ENCODE assay signal across 29 cellular contexts in genomic region chr6:163725008-163725941, GRCh38.
DNase-seq lines count a peak whose midpoint lies in the region; ATAC-seq, FAIRE-seq and TF ChIP-seq lines count a peak whose summit lies in the region.
"Had no signal": no experiment of that assay in that cellular context is flagged by ENCODE, and none has a peak within 500 bp of the region (broad histone marks: within the 10 kb centered on the region; RNA-seq: fewer than 3 reads in every experiment).

No MANE protein-coding gene starts in this region.

- no peaks in the 10 kb centered on the region for H4K20me1 ChIP-seq in astrocyte (ENCODE audit: insufficient read depth, low read length)

- no peak overlapping the region for H3K4me3 ChIP-seq in astrocyte (ENCODE audit: insufficient read depth, low read depth, low read length)
- no peak overlapping the region for H3K4me3 ChIP-seq in sigmoid colon
- H3K4me3 ChIP-seq: PC-9, tibial nerve had no signal

- no peak overlapping the region for H3K9ac ChIP-seq in astrocyte (ENCODE audit: low read length)

- H3K27ac ChIP-seq in astrocyte (ENCODE audit: low read depth, low read length) (no peak overlapping the region), sigmoid colon (no peak overlapping the region)
- H3K27ac ChIP-seq: PC-9, tibial nerve had no signal

- no peaks in the 10 kb centered on the region for H3K36me3 ChIP-seq in astrocyte (ENCODE audit: insufficient read depth, low read length)
- no peaks in the 10 kb centered on the region for H3K36me3 ChIP-seq in sigmoid colon
- H3K36me3 ChIP-seq: tibial nerve had no signal

- intact Hi-C loops in sigmoid colon (cut with DNase I) = no loop called here

- H2AFZ ChIP-seq in astrocyte (ENCODE audit: low read depth, low read length) = peak overlapping the region; percentile 26
- H2AFZ ChIP-seq: PC-9 had no signal

- no peak overlapping the region for H3K27ac Mint-ChIP-seq in astrocyte (ENCODE audit: unreplicated experiment)
- H3K27ac Mint-ChIP-seq: activated T-cell treated with anti-CD3 and anti-CD28 coated beads, Interleukin-2, amount 50 U/mL, for 72 hours; naive thymus-derived CD4-positive, alpha-beta T cell; WTC11 had no signal

- TF ChIP-seq CTCF in astrocyte (IDR thresholded peaks at IDR 0.05; ENCODE audit: insufficient read depth, low read depth, low read length) = no peak
- TF ChIP-seq CTCF in sigmoid colon (IDR thresholded peaks at IDR 0.05) = no peak

- TF ChIP-seq POLR2A in sigmoid colon (IDR thresholded peaks at IDR 0.05) = no peak

- no peaks in the 10 kb centered on the region for H3K4me1 ChIP-seq in astrocyte (ENCODE audit: insufficient read depth, low read length)
- no peaks in the 10 kb centered on the region for H3K4me1 ChIP-seq in sigmoid colon

- TF ChIP-seq EP300 in sigmoid colon (IDR thresholded peaks at IDR 0.05) = no peak

- H3K9me3 Mint-ChIP-seq in astrocyte (ENCODE audit: unreplicated experiment) = no peaks in the 10 kb centered on the region
- H3K9me3 Mint-ChIP-seq: activated T-cell treated with anti-CD3 and anti-CD28 coated beads, Interleukin-2, amount 50 U/mL, for 72 hours; naive thymus-derived CD4-positive, alpha-beta T cell; WTC11 had no signal

- ATAC-seq in GM18873 (IDR thresholded peaks at IDR 0.05; ENCODE audit: low FRiP score, unreplicated experiment) = no peak
- ATAC-seq in stimulated activated naive CD8-positive, alpha-beta T cell treated with anti-CD3 and anti-CD28 coated beads, Interleukin-15, Interleukin-2, amounts not matched to agents 100 U/mL and 50 U/mL, for 24 hours = no peak
- ATAC-seq: activated T-cell treated with anti-CD3 and anti-CD28 coated beads, Interleukin-2, amount 50 U/mL, for 72 hours; left ventricle myocardium superior; naive thymus-derived CD4-positive, alpha-beta T cell; WTC11 had no signal

- H3K4me1 Mint-ChIP-seq in astrocyte (ENCODE audit: low read depth, unreplicated experiment) = peaks cover 5% of the 10 kb centered on the region
- H3K4me1 Mint-ChIP-seq: naive thymus-derived CD4-positive, alpha-beta T cell; WTC11 had no signal

- H3K27me3 ChIP-seq in astrocyte (ENCODE audit: insufficient read depth, low read length) (no peaks in the 10 kb centered on the region), sigmoid colon (no peaks in the 10 kb centered on the region)
- H3K27me3 ChIP-seq: tibial nerve had no signal

- H3K4me2 ChIP-seq in astrocyte (ENCODE audit: low read length) = no peak overlapping the region
- H3K4me2 ChIP-seq: PC-9 had no signal

- peak in 2 of 3 experiments; percentile 16 to 55 for DNase-seq in NCI-H1417 (lab: John Stamatoyannopoulos, UW)
- no peak for DNase-seq in NCI-H1417 treated with DMSO at 0.1 percent for 48 hours (lab: John Stamatoyannopoulos, UW)
- peak; percentile 75 for DNase-seq in NCI-H146 (lab: John Stamatoyannopoulos, UW)
- DNase-seq in astrocyte (ENCODE audit: low read depth) = no peak
- DNase-seq in sigmoid colon = peak; percentile 46
- DNase-seq in AG08396 (ENCODE audit: low spot score) = no peak
- no peak for DNase-seq in stimulated activated naive CD8-positive, alpha-beta T cell treated with anti-CD3 and anti-CD28 coated beads, Interleukin-15, Interleukin-2, amounts not matched to agents 100 U/mL and 50 U/mL, for 24 hours
- DNase-seq: activated CD4-positive, alpha-beta T cell treated with anti-CD3 and anti-CD28 coated beads, Interleukin-2, amount 50 U/mL, for 1 hour; activated naive CD4-positive, alpha-beta T cell; activated T-cell treated with anti-CD3 and anti-CD28 coated beads, Interleukin-2, amount 50 U/mL, for 72 hours; DMS79; Kasumi-1; left ventricle myocardium superior; midbrain; naive thymus-derived CD4-positive, alpha-beta T cell; NCI-H2029; NCI-H446 treated with DMSO at 0.1 percent for 48 hours; nucleus accumbens; PC-9; Right ventricle myocardium superior; small intestine; stimulated activated CD4-positive, alpha-beta T cell treated with anti-CD3 and anti-CD28 coated beads, Interleukin-2, amount 100 ng/mL, for 24 hours; SW 1271; T-helper 9 cell had no signal

- no peak for FAIRE-seq in astrocyte (lab: Jason Lieb, UNC)
- FAIRE-seq: A204.1, GM18507, small intestine had no signal

- H3K27me3 Mint-ChIP-seq in astrocyte (ENCODE audit: low read depth, unreplicated experiment) = peaks cover 4% of the 10 kb centered on the region
- H3K27me3 Mint-ChIP-seq: naive thymus-derived CD4-positive, alpha-beta T cell had no signal

- H3K36me3 Mint-ChIP-seq in astrocyte (ENCODE audit: low read depth, unreplicated experiment) = no peaks in the 10 kb centered on the region
- H3K36me3 Mint-ChIP-seq: naive thymus-derived CD4-positive, alpha-beta T cell; WTC11 had no signal

- H3K9me3 ChIP-seq in astrocyte (ENCODE audit: insufficient read depth, low read depth, low read length) = no peaks in the 10 kb centered on the region
- no peaks in the 10 kb centered on the region for H3K9me3 ChIP-seq in sigmoid colon
- H3K9me3 ChIP-seq: tibial nerve had no signal

- H3K4me3 Mint-ChIP-seq in astrocyte (ENCODE audit: unreplicated experiment) = no peak overlapping the region
- H3K4me3 Mint-ChIP-seq: activated T-cell treated with anti-CD3 and anti-CD28 coated beads, Interleukin-2, amount 50 U/mL, for 72 hours; naive thymus-derived CD4-positive, alpha-beta T cell; WTC11 had no signal

- whole genome bisulfite sequencing in sigmoid colon, 2 donors = 75 to 87% methylated on average over 19 of the region's 19 CpGs

- H3K79me2 ChIP-seq in astrocyte (ENCODE audit: insufficient read depth, low read length) = no peaks in the 10 kb centered on the region

Comparison
In these comparisons a context has a peak if more than half of its experiments do, and no peak if none do; other contexts are left out.
1. DNase-seq: peak in NCI-H1417 (2 of 3), NCI-H146 (single experiment) and sigmoid colon (single experiment); none in NCI-H1417 treated with DMSO at 0.1 percent for 48 hours (single experiment), astrocyte (single experiment), AG08396 (single experiment) and stimulated activated naive CD8-positive, alpha-beta T cell treated with anti-CD3 and anti-CD28 coated beads, Interleukin-15, Interleukin-2, amounts not matched to agents 100 U/mL and 50 U/mL, for 24 hours (single experiment).